In the genomic region with DNA sequence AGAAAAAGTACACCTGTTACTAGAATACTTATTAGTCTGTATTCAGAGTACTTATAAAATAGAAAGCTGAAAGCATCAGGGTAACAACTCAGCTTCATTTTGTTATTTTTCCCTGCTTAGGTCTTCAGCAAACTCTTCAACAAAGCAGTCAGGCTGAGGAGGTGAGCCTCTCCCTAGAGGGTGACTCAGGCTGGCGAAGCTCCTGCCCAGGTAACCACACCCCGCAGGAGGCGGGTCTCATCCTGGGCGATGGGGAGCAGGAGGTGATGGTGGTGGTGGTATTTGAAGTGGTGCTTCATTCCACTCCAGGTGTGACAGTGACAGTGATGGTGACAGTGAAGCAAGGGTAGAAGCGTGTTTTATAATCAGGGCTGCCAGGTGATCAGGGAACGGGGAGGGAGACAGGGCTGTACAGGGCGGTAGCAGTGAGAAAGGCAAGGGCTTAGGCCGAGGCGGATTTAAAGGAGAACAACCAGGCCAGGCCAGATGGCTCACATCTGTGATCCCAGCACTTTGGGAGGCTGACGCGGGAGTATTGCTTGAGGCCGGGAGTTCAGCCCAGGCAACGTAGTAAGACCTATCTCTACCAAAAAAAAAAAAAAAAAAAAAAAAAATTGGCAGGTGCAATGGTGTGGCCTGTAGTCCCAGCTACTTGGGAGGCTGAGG, we compare ENCODE assay signal across 1 cellular context.
TF ChIP-seq lines count a peak whose summit lies in the region.

No MANE protein-coding gene starts in this region.

TF ChIP-seq in GM23338, 12 proteins besides CTCF, POLR2A, EP300 and RAD21 (continued from another document):
- TF ChIP-seq ZNF462 (CRISPR knock-in tag; IDR thresholded peaks at IDR 0.05), result no peak
- TF ChIP-seq NANOG (IDR thresholded peaks at IDR 0.05; ENCODE audit: borderline replicate concordance), result no peak
- TF ChIP-seq ZNF114 (CRISPR knock-in tag; IDR thresholded peaks at IDR 0.05), result no peak
- no peak for TF ChIP-seq EZH2phosphoT487 (IDR thresholded peaks at IDR 0.05; ENCODE audit: unreplicated experiment)
